Comparison of ENCODE assay signal across 16 cellular contexts in the genomic region with DNA sequence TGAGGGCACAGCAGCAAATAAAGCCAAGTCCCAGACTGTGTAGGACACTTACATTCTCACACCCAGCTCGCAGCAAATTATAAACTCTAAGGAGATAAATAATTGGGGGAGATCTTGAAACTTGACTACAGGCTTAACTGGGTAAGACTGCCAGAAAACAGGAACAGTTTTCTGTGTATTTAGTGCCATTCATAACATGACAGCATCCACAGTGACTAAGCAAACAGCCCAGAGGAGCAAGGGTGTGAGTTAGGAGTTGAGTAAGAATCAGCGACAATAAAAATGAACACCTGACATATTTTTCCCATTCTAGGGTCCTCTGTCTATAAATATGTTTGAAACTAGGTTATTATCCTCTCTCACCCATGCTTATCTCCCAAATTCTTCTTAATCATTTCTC.
"Had no signal": no experiment of that assay in that cellular context is flagged by ENCODE, and none has a peak within 500 bp of the region (broad histone marks: within the 10 kb centered on the region; RNA-seq: fewer than 3 reads in every experiment).

No MANE protein-coding gene starts in this region.

- H2AFZ ChIP-seq: neural progenitor cell had no signal

- H3K9me3 Mint-ChIP-seq: activated naive CD8-positive, alpha-beta T cell treated with anti-CD3 and anti-CD28 coated beads for 36 hours had no signal

- H3K4me1 ChIP-seq: spleen, upper lobe of right lung had no signal

- H3K4me2 ChIP-seq: neural progenitor cell had no signal

- H3K27me3 ChIP-seq: body of pancreas, neural progenitor cell, ovary, spleen, upper lobe of right lung had no signal

- H3K27me3 Mint-ChIP-seq: activated naive CD8-positive, alpha-beta T cell treated with anti-CD3 and anti-CD28 coated beads for 36 hours; central memory CD8-positive, alpha-beta T cell; stimulated activated naive CD8-positive, alpha-beta T cell treated with anti-CD3 and anti-CD28 coated beads, Interleukin-15, amount 100 ng/mL, for 72 hours had no signal

- H3K4me1 Mint-ChIP-seq: activated naive CD8-positive, alpha-beta T cell treated with anti-CD3 and anti-CD28 coated beads for 36 hours; central memory CD8-positive, alpha-beta T cell; immature natural killer cell; stimulated activated naive CD8-positive, alpha-beta T cell treated with anti-CD3 and anti-CD28 coated beads, Interleukin-15, amount 100 ng/mL, for 72 hours had no signal

- H3K27ac ChIP-seq: body of pancreas, neural progenitor cell, ovary, spleen, upper lobe of right lung had no signal

- H3K9ac ChIP-seq: neural progenitor cell had no signal

- H3K36me3 ChIP-seq: neural progenitor cell, ovary, spleen, upper lobe of right lung had no signal

- DNase-seq: activated naive CD8-positive, alpha-beta T cell treated with anti-CD3 and anti-CD28 coated beads for 36 hours; amygdala; body of pancreas; effector CD8-positive, alpha-beta T cell; head of caudate nucleus; immature natural killer cell; left colon; midbrain; ovary; spleen; stimulated activated naive CD8-positive, alpha-beta T cell treated with anti-CD3 and anti-CD28 coated beads, Interleukin-15, amount 100 ng/mL, for 72 hours; upper lobe of right lung had no signal

- H3K4me3 ChIP-seq: body of pancreas, lung, neural progenitor cell, ovary, spleen, upper lobe of right lung had no signal

- H3K4me3 Mint-ChIP-seq: activated naive CD8-positive, alpha-beta T cell treated with anti-CD3 and anti-CD28 coated beads for 36 hours; activated T-helper 1 cell treated with anti-CD3 and anti-CD28 coated beads, Interleukin-12 subunit alpha, Interleukin-12 subunit beta, Interleukin-2, Interleukin-4 antibody, amounts not matched to agents 30 ng/mL and 10 ng/mL and 1 ng/mL, durations not matched to agents 14 hours and 24 hours and 36 hours; central memory CD8-positive, alpha-beta T cell; immature natural killer cell; neural progenitor cell; stimulated activated naive CD8-positive, alpha-beta T cell treated with anti-CD3 and anti-CD28 coated beads, Interleukin-15, amount 100 ng/mL, for 72 hours had no signal

- H3K36me3 Mint-ChIP-seq: activated naive CD8-positive, alpha-beta T cell treated with anti-CD3 and anti-CD28 coated beads for 36 hours; immature natural killer cell had no signal

- H3K27ac Mint-ChIP-seq: activated naive CD8-positive, alpha-beta T cell treated with anti-CD3 and anti-CD28 coated beads for 36 hours; activated T-helper 1 cell treated with anti-CD3 and anti-CD28 coated beads, Interleukin-12 subunit alpha, Interleukin-12 subunit beta, Interleukin-2, Interleukin-4 antibody, amounts not matched to agents 30 ng/mL and 10 ng/mL and 1 ng/mL, durations not matched to agents 14 hours and 24 hours and 36 hours; immature natural killer cell; neural progenitor cell; stimulated activated naive CD8-positive, alpha-beta T cell treated with anti-CD3 and anti-CD28 coated beads, Interleukin-15, amount 100 ng/mL, for 72 hours had no signal

- H3K9me3 ChIP-seq: body of pancreas, ovary, upper lobe of right lung had no signal
